ENCODE assay signal across 8 cellular contexts in genomic region chr20:23061713-23062561, GRCh38. TPM values are rescaled to one million over a fixed set of nuclear protein-coding genes. Genes with fewer than 3 reads are reported as not detected.
DNase-seq lines count a peak whose midpoint lies in the region; ATAC-seq and TF ChIP-seq lines count a peak whose summit lies in the region.

No MANE protein-coding gene starts in this region.

- peaks cover 32% of the 10 kb centered on the region for H3K27me3 Mint-ChIP-seq in progenitor cell of endocrine pancreas

- DNase-seq in H7 (peak; percentile 61), RPMI7951 (ENCODE audit: low read depth) (peak; percentile 88), fibroblast of lung (ENCODE audit: low read depth in 2 of 2) (peak; percentile 68 to 81), progenitor cell of endocrine pancreas (ENCODE audit: low spot score, unreplicated experiment) (no peak), DMS153 (lab: John Stamatoyannopoulos, UW) (no peak)

- no peaks in the 10 kb centered on the region for H3K27me3 ChIP-seq in H7 (ENCODE audit: control insufficient read depth, insufficient read depth, low read length)
- H3K27me3 ChIP-seq in fibroblast of lung (ENCODE audit: control insufficient read depth, insufficient read depth, low read length): peaks cover 2% of the 10 kb centered on the region

- H3K27ac ChIP-seq in fibroblast of lung (ENCODE audit: insufficient read depth, low read length): peak overlapping the region; percentile 46

- no peaks in the 10 kb centered on the region for H3K9me3 ChIP-seq in fibroblast of lung (ENCODE audit: control insufficient read depth, insufficient read depth, low read depth, low read length)

- no peaks in the 10 kb centered on the region for H3K9me3 Mint-ChIP-seq in progenitor cell of endocrine pancreas (ENCODE audit: low read depth)

- TF ChIP-seq CTCF in fibroblast of lung (conservative IDR thresholded peaks at IDR 0.05 in 1 of 2, IDR thresholded peaks at IDR 0.05 in 1 of 2; ENCODE audit: low read depth in 1 of 2, low read length in 2 of 2): peak; percentile 50 to 68
- peak; percentile 40 for TF ChIP-seq CTCF in progenitor cell of endocrine pancreas (IDR thresholded peaks at IDR 0.05; ENCODE audit: unreplicated experiment)

- no peak overlapping the region for H2AFZ ChIP-seq in fibroblast of lung (ENCODE audit: low read length)

- H3K4me3 ChIP-seq in H7 (ENCODE audit: insufficient read depth, low read depth, low read length): no peak overlapping the region
- no peak overlapping the region for H3K4me3 ChIP-seq in fibroblast of lung (replicated peaks in 1 of 4; ENCODE audit: control extremely low read depth in 1 of 4, insufficient read depth in 1 of 4, low read depth in 3 of 4, low read length in 4 of 4)

- no peak overlapping the region for H3K4me3 Mint-ChIP-seq in progenitor cell of endocrine pancreas (ENCODE audit: low read depth)

- peak overlapping the region; percentile 20 for H3K4me2 ChIP-seq in fibroblast of lung (ENCODE audit: extremely low read depth, insufficient read depth, low read length)

- no peaks in the 10 kb centered on the region for H3K36me3 ChIP-seq in H7 (replicated peaks; ENCODE audit: control insufficient read depth, insufficient read depth, low read length)
- no peaks in the 10 kb centered on the region for H3K36me3 ChIP-seq in fibroblast of lung (ENCODE audit: control insufficient read depth, insufficient read depth, low read length)

- H3K4me1 Mint-ChIP-seq in progenitor cell of endocrine pancreas (ENCODE audit: low read depth): peaks cover 7% of the 10 kb centered on the region

- H3K27ac Mint-ChIP-seq in progenitor cell of endocrine pancreas: no peak overlapping the region

- H3K36me3 Mint-ChIP-seq in progenitor cell of endocrine pancreas (ENCODE audit: insufficient read depth): no peaks in the 10 kb centered on the region

- no peaks in the 10 kb centered on the region for H4K20me1 ChIP-seq in fibroblast of lung (ENCODE audit: control insufficient read depth, extremely low read depth, insufficient read depth, low read length)

- no peak for ATAC-seq in GM19035 (IDR thresholded peaks at IDR 0.05; ENCODE audit: unreplicated experiment)
- no peak for ATAC-seq in HG02885 (IDR thresholded peaks at IDR 0.05; ENCODE audit: poor library complexity, unreplicated experiment)
- ATAC-seq in GM21447 (IDR thresholded peaks at IDR 0.05; ENCODE audit: unreplicated experiment): no peak

- peaks cover 15% of the 10 kb centered on the region for H3K4me1 ChIP-seq in fibroblast of lung (ENCODE audit: control insufficient read depth, extremely low read depth, insufficient read depth, low read length)

- H3K79me2 ChIP-seq in fibroblast of lung (ENCODE audit: control insufficient read depth, insufficient read depth, low read length): no peaks in the 10 kb centered on the region

- no peak overlapping the region for H3K9ac ChIP-seq in fibroblast of lung (ENCODE audit: insufficient read depth, low read length)

RNA-seq across cellular contexts. Expression of gene THBD, which starts 12.5 kb away (rescaled TPM):
- 1.2 and 1.5 TPM in 2 replicates for total RNA-seq in H7 (2014; rRNA removed; shearing (Covaris generic))
- total RNA-seq in RPMI7951 (2014; rRNA removed; shearing (Covaris generic)): 18.0 and 19.6 TPM in 2 replicates
- total RNA-seq in fibroblast of lung (1.5 and 8.4 TPM in 2 replicates), progenitor cell of endocrine pancreas (0.19 and 0.36 TPM in 2 replicates)
- 0.99 and 4.9 TPM in 2 replicates for polyA plus RNA-seq in fibroblast of lung
- polyA plus RNA-seq in fibroblast of lung (2012): 0.83 and 5.3 TPM in 2 replicates
- 0.31 and 1.6 TPM in 2 replicates for polyA minus RNA-seq in fibroblast of lung (ENCODE audit: low replicate concordance)

RNA-seq across cellular contexts. Expression of gene CD93, which starts 24.2 kb away (rescaled TPM):
- total RNA-seq in H7 (2014; rRNA removed; shearing (Covaris generic)): under 0.01 TPM in 1 of 2 replicates, not detected in the other
- under 0.01 TPM in 1 of 2 replicates, not detected in the other for total RNA-seq in RPMI7951 (2014; rRNA removed; shearing (Covaris generic))
- total RNA-seq in fibroblast of lung (under 0.01 TPM in 1 of 2 replicates, not detected in the other), progenitor cell of endocrine pancreas (0.04 TPM in 1 of 2 replicates, not detected in the other)
- polyA plus RNA-seq in fibroblast of lung: 0.01 TPM in 1 of 2 replicates, not detected in the other
- not detected in 2 replicates for polyA plus RNA-seq in fibroblast of lung (2012)
- polyA minus RNA-seq in fibroblast of lung (ENCODE audit: low replicate concordance): not detected in 2 replicates

RNA-seq across cellular contexts. Expression of gene SSTR4, which starts 26.8 kb away (rescaled TPM):
- not detected in 2 replicates for total RNA-seq in H7 (2014; rRNA removed; shearing (Covaris generic))
- not detected in 2 replicates for total RNA-seq in RPMI7951 (2014; rRNA removed; shearing (Covaris generic))
- total RNA-seq in fibroblast of lung (not detected in 2 replicates), progenitor cell of endocrine pancreas (not detected in 2 replicates)
- not detected in 2 replicates for polyA plus RNA-seq in fibroblast of lung
- not detected in 2 replicates for polyA plus RNA-seq in fibroblast of lung (2012)
- not detected in 2 replicates for polyA minus RNA-seq in fibroblast of lung (ENCODE audit: low replicate concordance)

Comparison
In these comparisons a context has a peak if more than half of its experiments do, and no peak if none do; other contexts are left out.
1. DNase-seq: peak in H7 (single experiment), RPMI7951 (single experiment) and fibroblast of lung (2 of 2); none in progenitor cell of endocrine pancreas (single experiment) and DMS153 (single experiment).